1 cellular context compared by ENCODE assay signal in genomic region chr3:122793568-122794416, GRCh38.
TF ChIP-seq lines count a peak whose summit lies in the region.

TSS of gene HSPBAP1 (minus strand) at chr3:122793831. CDS start at chr3:122793680, 151 bp downstream.

TF ChIP-seq in GM12878, 131 proteins besides CTCF, POLR2A, EP300 and RAD21 (continued from another document and continues in another):
- peak; percentile 70 for TF ChIP-seq ZBTB11 (CRISPR knock-in tag; IDR thresholded peaks at IDR 0.05)
- no peak for TF ChIP-seq SRF (IDR thresholded peaks at IDR 0.05; ENCODE audit: low read depth in 2 of 2, low read length in 2 of 2)
- peak; percentile 97 to 99 for TF ChIP-seq BHLHE40 (IDR thresholded peaks at IDR 0.05; ENCODE audit: borderline replicate concordance in 1 of 2, low read depth in 2 of 2, low read length in 1 of 2)
- TF ChIP-seq EED (IDR thresholded peaks at IDR 0.05; ENCODE audit: low read depth): no peak; the same call in 1 of the 2 replicates
- TF ChIP-seq RUNX3 (IDR thresholded peaks at IDR 0.05; ENCODE audit: low read length): peak; percentile 50
- peak; percentile 55; the same call in 1 of the 2 replicates for TF ChIP-seq NFIC (IDR thresholded peaks at IDR 0.05; ENCODE audit: low read depth, low read length)
- TF ChIP-seq CUX1 (IDR thresholded peaks at IDR 0.05; ENCODE audit: insufficient replicate concordance, low read depth, low read length): no peak
- TF ChIP-seq CHD1 (IDR thresholded peaks at IDR 0.05; ENCODE audit: low read depth, low read length): no peak
- no peak for TF ChIP-seq ATF2 (IDR thresholded peaks at IDR 0.05; ENCODE audit: low read length)
- no peak for TF ChIP-seq MYC (IDR thresholded peaks at IDR 0.05; ENCODE audit: insufficient read depth, insufficient read length, insufficient replicate concordance, low read length, severe bottlenecking)
- 0 out of 2 replicates have a peak, but pooled peaks have one; percentile 4 for TF ChIP-seq JUNB (IDR thresholded peaks at IDR 0.05)
- no peak for TF ChIP-seq ZZZ3 (IDR thresholded peaks at IDR 0.05; ENCODE audit: control insufficient read depth, insufficient read length, low read depth)
- peak; percentile 20; the same call in 1 of the 2 replicates for TF ChIP-seq GATAD2B (conservative IDR thresholded peaks at IDR 0.05; ENCODE audit: low read depth)
- peak; percentile 61 for TF ChIP-seq FOS (IDR thresholded peaks at IDR 0.05; ENCODE audit: borderline replicate concordance, extremely low read depth, insufficient read length)
- no peak for TF ChIP-seq MEF2A (IDR thresholded peaks at IDR 0.05; ENCODE audit: insufficient read depth, low read depth, low read length)
- TF ChIP-seq KAT2A (conservative IDR thresholded peaks at IDR 0.05; ENCODE audit: control insufficient read depth, low read depth, low read length): no peak
- no peak for TF ChIP-seq SREBF2 (IDR thresholded peaks at IDR 0.05; ENCODE audit: low read length)
- TF ChIP-seq E4F1 (IDR thresholded peaks at IDR 0.05; ENCODE audit: borderline replicate concordance, partially characterized antibody): peak; percentile 12
- no peak for TF ChIP-seq ZBTB33 (IDR thresholded peaks at IDR 0.05)
- TF ChIP-seq IKZF2 (IDR thresholded peaks at IDR 0.05): peak in 1 of 2 experiments; percentile 39; a peak in 1 of 4 replicates
- peak; percentile 51; the same call in 1 of the 2 replicates for TF ChIP-seq CREB1 (IDR thresholded peaks at IDR 0.05; ENCODE audit: low read depth)
- no peak for TF ChIP-seq ZSCAN29 (IDR thresholded peaks at IDR 0.05)
- TF ChIP-seq IRF4 (IDR thresholded peaks at IDR 0.05; ENCODE audit: low read depth, low read length): no peak
- TF ChIP-seq ZNF622 (IDR thresholded peaks at IDR 0.05): no peak
- no peak for TF ChIP-seq PBX3 (IDR thresholded peaks at IDR 0.05; ENCODE audit: insufficient replicate concordance, low read depth, low read length)
- TF ChIP-seq NR2F1 (conservative IDR thresholded peaks at IDR 0.05): peak; percentile 62
- no peak for TF ChIP-seq TAF1 (IDR thresholded peaks at IDR 0.05; ENCODE audit: borderline replicate concordance, low read depth, low read length)
- TF ChIP-seq NR2C2 (IDR thresholded peaks at IDR 0.05; ENCODE audit: borderline replicate concordance, control insufficient read depth, insufficient read length, low read depth): no peak
- TF ChIP-seq ZNF592 (IDR thresholded peaks at IDR 0.05): no peak
- TF ChIP-seq USF1 (IDR thresholded peaks at IDR 0.05; ENCODE audit: borderline replicate concordance, extremely low read length, insufficient read depth, low read depth, low read length): peak; percentile 97
- TF ChIP-seq RELB (IDR thresholded peaks at IDR 0.05; ENCODE audit: low read depth): peak; percentile 50; the same call in 1 of the 2 replicates
- no peak for TF ChIP-seq BACH1 (IDR thresholded peaks at IDR 0.05; ENCODE audit: borderline replicate concordance)
- TF ChIP-seq RB1 (IDR thresholded peaks at IDR 0.05; ENCODE audit: borderline replicate concordance): peak; percentile 90; the same call in 1 of the 2 replicates
